31 cellular contexts compared by ENCODE assay signal in the genomic region with DNA sequence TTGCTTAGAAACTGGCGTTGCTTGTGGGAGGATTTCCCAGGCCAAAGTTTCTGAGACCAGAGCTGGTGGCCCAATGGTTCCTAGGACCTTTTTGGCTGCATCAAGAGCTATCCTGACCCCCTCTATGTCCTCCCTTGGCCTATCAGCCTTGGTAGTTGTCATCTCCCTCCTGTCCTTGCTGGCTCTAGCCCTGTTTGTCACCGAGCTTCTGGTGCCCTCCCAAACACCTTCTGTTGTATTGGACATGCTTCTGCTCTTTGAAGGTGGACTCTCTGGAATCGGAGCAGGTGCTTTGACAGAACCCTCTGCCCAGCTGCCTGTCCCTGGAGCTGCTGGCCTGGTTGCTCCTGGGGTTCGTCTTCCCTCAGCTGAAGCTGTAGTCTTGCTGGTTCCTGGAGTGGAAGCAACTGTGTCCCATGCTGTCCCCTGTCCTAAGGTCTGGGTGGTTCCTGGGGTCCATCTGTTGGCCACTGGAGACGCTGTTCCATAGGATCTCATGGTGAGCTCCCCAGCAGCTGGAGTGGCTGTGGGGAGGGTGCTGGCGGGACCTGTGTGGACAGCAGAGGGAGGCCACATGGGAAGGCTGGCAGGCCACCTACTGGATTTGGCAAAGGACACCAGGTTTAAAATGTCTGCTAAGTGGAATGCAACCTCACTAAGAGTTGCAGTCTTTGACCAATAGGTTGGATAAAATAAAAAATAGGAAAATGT. TPM values are rescaled to one million over a fixed set of nuclear protein-coding genes. Genes with fewer than 3 reads are reported as not detected.
"Had no signal": no experiment of that assay in that cellular context is flagged by ENCODE, and none has a peak within 500 bp of the region (broad histone marks: within the 10 kb centered on the region; RNA-seq: fewer than 3 reads in every experiment).

No MANE protein-coding gene starts in this region.

- H3K27ac Mint-ChIP-seq: activated naive CD4-positive, alpha-beta T cell treated with anti-CD3 and anti-CD28 coated beads, Interleukin-2, amount 50 U/mL, for 72 hours; activated T-cell treated with anti-CD3 and anti-CD28 coated beads, Interleukin-2, amount 50 U/mL, for 72 hours; immature natural killer cell; memory B cell; neural progenitor cell had no signal

- H3K9ac ChIP-seq: neural progenitor cell had no signal

- H3K4me1 ChIP-seq: adrenal gland, breast epithelium, prostate gland, right atrium auricular region had no signal

- H3K27me3 ChIP-seq: adrenal gland, breast epithelium, neural progenitor cell, right atrium auricular region, upper lobe of left lung had no signal

- H3K36me3 ChIP-seq: adrenal gland, breast epithelium, neural progenitor cell, prostate gland, right atrium auricular region, thoracic aorta, upper lobe of left lung had no signal

- H3K4me2 ChIP-seq: neural progenitor cell had no signal

- H3K9me3 Mint-ChIP-seq: activated naive CD4-positive, alpha-beta T cell treated with anti-CD3 and anti-CD28 coated beads, Interleukin-2, amount 50 U/mL, for 72 hours; activated T-cell treated with anti-CD3 and anti-CD28 coated beads, Interleukin-2, amount 50 U/mL, for 72 hours; immature natural killer cell; memory B cell; naive B cell; neural progenitor cell had no signal

- H3K4me3 ChIP-seq: adrenal gland, breast epithelium, mucosa of descending colon, neural progenitor cell, prostate gland, right atrium auricular region, skin epidermis, thoracic aorta, upper lobe of left lung had no signal

- H3K4me1 Mint-ChIP-seq: immature natural killer cell had no signal

- H3K9me3 ChIP-seq: adrenal gland, breast epithelium, mucosa of descending colon, prostate gland, right atrium auricular region, thoracic aorta, upper lobe of left lung had no signal

- H3K4me3 Mint-ChIP-seq: activated T-cell treated with anti-CD3 and anti-CD28 coated beads, Interleukin-2, amount 50 U/mL, for 72 hours; immature natural killer cell; memory B cell; naive B cell; neural progenitor cell had no signal

- H2AFZ ChIP-seq: neural progenitor cell had no signal

- H3K27ac ChIP-seq: adrenal gland, breast epithelium, neural progenitor cell, prostate gland, right atrium auricular region, skin epidermis, thoracic aorta, upper lobe of left lung had no signal

- ATAC-seq: activated naive CD4-positive, alpha-beta T cell treated with anti-CD3 and anti-CD28 coated beads, Interleukin-2, amount 50 U/mL, for 72 hours; activated T-cell treated with anti-CD3 and anti-CD28 coated beads, Interleukin-2, amount 50 U/mL, for 72 hours; left ventricle myocardium superior; mucosa of descending colon had no signal

- H3K36me3 Mint-ChIP-seq: activated naive CD4-positive, alpha-beta T cell treated with anti-CD3 and anti-CD28 coated beads, Interleukin-2, amount 50 U/mL, for 72 hours; immature natural killer cell; memory B cell; naive B cell; neural progenitor cell had no signal

- DNase-seq: activated CD4-positive, alpha-beta T cell treated with anti-CD3 and anti-CD28 coated beads, Interleukin-2, amount 50 U/mL, for 1 hour; activated CD4-positive, CD25-positive, alpha-beta regulatory T cell treated with anti-CD3 and anti-CD28 coated beads, Interleukin-2, amount 50 U/mL, for 72 hours; activated CD8-positive, alpha-beta memory T cell treated with anti-CD3 and anti-CD28 coated beads for 24 hours; activated CD8-positive, alpha-beta memory T cell treated with anti-CD3 and anti-CD28 coated beads, Interleukin-2, amount 50 U/mL, for 48 hours; activated effector memory CD4-positive, alpha-beta T cell treated with anti-CD3 and anti-CD28 coated beads, Interleukin-2, amount 50 U/mL, for 16 hours; activated T-cell treated with anti-CD3 and anti-CD28 coated beads, Interleukin-2, amount 50 U/mL, for 72 hours; adrenal gland; cerebellar nuclear complex; cortex of kidney; head of caudate nucleus; immature natural killer cell; kidney glomerular epithelial cell; left ventricle myocardium superior; mucosa of descending colon; naive B cell; stimulated activated CD4-positive, alpha-beta T cell treated with anti-CD3 and anti-CD28 coated beads, Interleukin-15, amount 100 ng/mL, for 24 hours; stimulated activated CD4-positive, alpha-beta T cell treated with anti-CD3 and anti-CD28 coated beads, Interleukin-2, amount 100 ng/mL, for 48 hours; T-helper 1 cell; T1000; upper lobe of left lung had no signal

RNA-seq across cellular contexts. Expression of a gene that starts 9.4 kb away (rescaled TPM):
- total RNA-seq: activated naive CD4-positive, alpha-beta T cell treated with anti-CD3 and anti-CD28 coated beads, Interleukin-2, amount 50 U/mL, for 72 hours; activated T-cell treated with anti-CD3 and anti-CD28 coated beads, Interleukin-2, amount 50 U/mL, for 72 hours; adrenal gland; astrocyte; breast epithelium; frontal cortex; left ventricle myocardium superior; osteocyte; right atrium auricular region; thoracic aorta had no signal
- polyA plus RNA-seq: adrenal gland, immature natural killer cell had no signal

RNA-seq across cellular contexts. Expression of a gene that starts 14.6 kb away (rescaled TPM):
- total RNA-seq: astrocyte, frontal cortex, left ventricle myocardium superior, osteocyte, right atrium auricular region had no signal

RNA-seq across cellular contexts. Expression of a gene that starts 39.1 kb away (rescaled TPM):
- total RNA-seq: osteocyte had no signal
